In genomic region chr5:33049845-33050244, GRCh38 we compare ENCODE assay signal across 11 cellular contexts.
DNase-seq lines count a peak whose midpoint lies in the region; ATAC-seq and TF ChIP-seq lines count a peak whose summit lies in the region.
"Had no signal": no experiment of that assay in that cellular context is flagged by ENCODE, and none has a peak within 500 bp of the region (broad histone marks: within the 10 kb centered on the region; RNA-seq: fewer than 3 reads in every experiment).

No MANE protein-coding gene starts in this region.

- no peaks in the 10 kb centered on the region for H3K27me3 Mint-ChIP-seq in H9 (ENCODE audit: low read depth)

- H3K9ac ChIP-seq in HCT116 (ENCODE audit: low read length), result peak overlapping the region; percentile 38
- H3K9ac ChIP-seq in H9 (ENCODE audit: extremely low read depth, insufficient read length, low read length), result no peak overlapping the region
- H3K9ac ChIP-seq: parathyroid adenoma had no signal

- DNase-seq in HCT116 (ENCODE audit: low read depth, low spot score) (peak; percentile 78), SW480 (ENCODE audit: low spot score) (peak; percentile 26), fibroblast of the conjunctiva (ENCODE audit: low read depth) (peak; percentile 37), AML-193 (lab: John Stamatoyannopoulos, UW) (no peak), H9 (no peak)
- DNase-seq in stimulated activated effector memory CD8-positive, alpha-beta T cell treated with anti-CD3 and anti-CD28 coated beads, Interleukin-12 subunit alpha, Interleukin-12 subunit beta, amount 100 ng/mL, for 72 hours (ENCODE audit: low spot score in 2 of 2), result no peak
- DNase-seq in stimulated activated naive CD4-positive, alpha-beta T cell (lab: John Stamatoyannopoulos, UW), result no peak
- DNase-seq: colonic mucosa, left cardiac atrium, NCI-H2227 treated with DMSO at 0.1 percent for 48 hours had no signal

- no peak overlapping the region for H3K18ac ChIP-seq in H9 (ENCODE audit: insufficient read length, low read depth, low read length)

- no peak overlapping the region for H4K5ac ChIP-seq in H9 (ENCODE audit: insufficient read length, low read depth, low read length)

- peak; percentile 90 for ATAC-seq in HCT116
- peak; percentile 13 for ATAC-seq in stimulated activated effector memory CD8-positive, alpha-beta T cell treated with anti-CD3 and anti-CD28 coated beads, Interleukin-12 subunit alpha, Interleukin-12 subunit beta, amount 100 ng/mL, for 72 hours

- no CpG with 5 or more reads among the region's 2 CpGs for WGBS in H9 (ENCODE audit: extremely low coverage, insufficient read length, low lambda C conversion rate)

- no peak overlapping the region for H2BK5ac ChIP-seq in H9 (ENCODE audit: insufficient read length, low read length)

- H3K79me2 ChIP-seq in HCT116 (ENCODE audit: insufficient read depth, low read length) (no peaks in the 10 kb centered on the region), H9 (ENCODE audit: insufficient read depth, low read length) (no peaks in the 10 kb centered on the region)
- H3K79me2 ChIP-seq: parathyroid adenoma had no signal

- H2BK15ac ChIP-seq in H9 (ENCODE audit: low read depth, low read length), result no peak overlapping the region

- no peak for TF ChIP-seq POLR2A in HCT116 (IDR thresholded peaks at IDR 0.05; ENCODE audit: borderline replicate concordance, extremely low read depth, insufficient read depth, insufficient read length)

- no peak overlapping the region for H3K56ac ChIP-seq in H9 (ENCODE audit: insufficient read length, low read depth, low read length)

- H3K27ac Mint-ChIP-seq in stimulated activated effector memory CD8-positive, alpha-beta T cell treated with anti-CD3 and anti-CD28 coated beads, Interleukin-12 subunit alpha, Interleukin-12 subunit beta, amount 100 ng/mL, for 72 hours, result no peak overlapping the region
- H3K27ac Mint-ChIP-seq in H9, result no peak overlapping the region

- H3T11ph ChIP-seq in H9 (ENCODE audit: low read length), result no peak overlapping the region

- intact Hi-C loops in HCT116 (cut with micrococcal nuclease), result no loop called here

- no peak overlapping the region for H2BK12ac ChIP-seq in H9 (ENCODE audit: insufficient read length, low read depth, low read length)

- CTCF ChIA-PET in HCT116 (lab: Charles Lee), result no interaction called here

- H3K9me3 Mint-ChIP-seq in stimulated activated effector memory CD8-positive, alpha-beta T cell treated with anti-CD3 and anti-CD28 coated beads, Interleukin-12 subunit alpha, Interleukin-12 subunit beta, amount 100 ng/mL, for 72 hours, result peaks cover 8% of the 10 kb centered on the region
- peaks cover 15 to 19% of the 10 kb centered on the region in 2 experiments for H3K9me3 Mint-ChIP-seq in H9

- TF ChIP-seq CTCF in HCT116 (IDR thresholded peaks at IDR 0.05 in 2 of 3, conservative IDR thresholded peaks at IDR 0.05 in 1 of 3; ENCODE audit: borderline replicate concordance in 1 of 3, insufficient read depth in 1 of 3, low read depth in 2 of 3, low read length in 2 of 3) (no peak), H9 (conservative IDR thresholded peaks at IDR 0.05) (no peak)

- H2BK20ac ChIP-seq in H9 (ENCODE audit: low read depth, low read length, poor library complexity, severe bottlenecking), result no peak overlapping the region

- no peaks in the 10 kb centered on the region for H3K36me3 Mint-ChIP-seq in stimulated activated effector memory CD8-positive, alpha-beta T cell treated with anti-CD3 and anti-CD28 coated beads, Interleukin-12 subunit alpha, Interleukin-12 subunit beta, amount 100 ng/mL, for 72 hours
- peaks cover 0 to 14% (median 0%) of the 10 kb centered on the region in 3 experiments; a peak in 1 of 7 replicates for H3K36me3 Mint-ChIP-seq in H9 (ENCODE audit: insufficient read depth in 1 of 3, low read depth in 3 of 3)

- H3K9me2 ChIP-seq in HCT116 (ENCODE audit: insufficient read depth), result no peaks in the 10 kb centered on the region

- H3K23ac ChIP-seq in H9 (ENCODE audit: insufficient read length, low read depth, low read length), result no peak overlapping the region

- POLR2A ChIA-PET in HCT116 (lab: Charles Lee), result no interaction called here

- peak overlapping the region; percentile 41 to 53; a peak in 3 of 4 replicates for H3K4me3 ChIP-seq in HCT116 (replicated peaks in 1 of 2; ENCODE audit: low read depth in 1 of 2, low read length in 2 of 2)
- H3K4me3 ChIP-seq: colonic mucosa had no signal

- H3K4me2 ChIP-seq in HCT116 (ENCODE audit: low read length) (peak overlapping the region; percentile 77), H9 (ENCODE audit: insufficient read depth, insufficient read length, low read length) (no peak overlapping the region)

- H2BK120ac ChIP-seq in H9 (ENCODE audit: low read depth, low read length, poor library complexity, severe bottlenecking), result no peak overlapping the region

- no peak for TF ChIP-seq RAD21 in HCT116 (IDR thresholded peaks at IDR 0.05; ENCODE audit: low read depth)

- no peak overlapping the region for H4K8ac ChIP-seq in H9 (replicated peaks; ENCODE audit: insufficient read length, low read depth, low read length)

- no peak overlapping the region for H2AK5ac ChIP-seq in H9 (ENCODE audit: insufficient read length, low read length)

- H3K4me1 ChIP-seq in HCT116 (ENCODE audit: control insufficient read depth in 1 of 2, insufficient read depth in 2 of 2, low read length in 2 of 2) (peaks cover 9 to 34% of the 10 kb centered on the region in 2 experiments; a peak in 3 of 4 replicates), H9 (ENCODE audit: insufficient read depth, low read length) (no peaks in the 10 kb centered on the region)
- H3K4me1 ChIP-seq: colonic mucosa, parathyroid adenoma had no signal

- no peak overlapping the region for H3K14ac ChIP-seq in H9 (ENCODE audit: insufficient read depth, low read length)

- RAD21 ChIA-PET in HCT116 (lab: Charles Lee; ENCODE audit: low non-redundant PET in 1 of 2, low total read pairs in 2 of 2, uncharacterized antibody in 2 of 2, unreplicated experiment in 2 of 2), result no interaction called here

- H3K4ac ChIP-seq in H9 (ENCODE audit: low read depth, low read length), result no peak overlapping the region

- no peaks in the 10 kb centered on the region for H3K4me1 Mint-ChIP-seq in stimulated activated effector memory CD8-positive, alpha-beta T cell treated with anti-CD3 and anti-CD28 coated beads, Interleukin-12 subunit alpha, Interleukin-12 subunit beta, amount 100 ng/mL, for 72 hours
- H3K4me1 Mint-ChIP-seq in H9, result peaks cover 0 to 4% of the 10 kb centered on the region in 2 experiments; a peak in 1 of 4 replicates

- H3K27me3 ChIP-seq in HCT116 (ENCODE audit: insufficient read depth, low read length) (no peaks in the 10 kb centered on the region), H9 (ENCODE audit: insufficient read depth, low read length) (no peaks in the 10 kb centered on the region)
- H3K27me3 ChIP-seq: colonic mucosa had no signal

- no peaks in the 10 kb centered on the region for H3K79me1 ChIP-seq in H9 (ENCODE audit: insufficient read depth, low read depth, low read length, poor library complexity, severe bottlenecking)

- no peaks in the 10 kb centered on the region for H4K20me1 ChIP-seq in HCT116 (ENCODE audit: insufficient read depth)
- no peaks in the 10 kb centered on the region for H4K20me1 ChIP-seq in H9 (ENCODE audit: control insufficient read depth, insufficient read depth, insufficient read length)

- H2AFZ ChIP-seq in HCT116 (ENCODE audit: low read depth, low read length, poor library complexity, severe bottlenecking) (peak overlapping the region; percentile 62), H9 (ENCODE audit: low read length) (no peak overlapping the region)
- H2AFZ ChIP-seq: parathyroid adenoma had no signal

- BruUV-seq in HCT116 (replicated peaks; lab: Mats Ljungman, UMichigan), result no TSS peak

- no peak overlapping the region for H3K4me3 Mint-ChIP-seq in stimulated activated effector memory CD8-positive, alpha-beta T cell treated with anti-CD3 and anti-CD28 coated beads, Interleukin-12 subunit alpha, Interleukin-12 subunit beta, amount 100 ng/mL, for 72 hours
- no peak overlapping the region for H3K4me3 Mint-ChIP-seq in H9

- H4K91ac ChIP-seq in H9 (ENCODE audit: insufficient read length, low read depth, low read length), result no peak overlapping the region

- H3K27ac ChIP-seq in HCT116 (ENCODE audit: low read depth, low read length) (no peak overlapping the region; the same call in 1 of the 2 replicates), H9 (ENCODE audit: insufficient read length, low read depth, low read length) (no peak overlapping the region)
- H3K27ac ChIP-seq: colonic mucosa, parathyroid adenoma had no signal

- no peaks in the 10 kb centered on the region for H3K9me3 ChIP-seq in HCT116 (ENCODE audit: control insufficient read depth in 1 of 2, insufficient read depth in 1 of 2, low read depth in 1 of 2, low read length in 2 of 2)
- no peaks in the 10 kb centered on the region for H3K9me3 ChIP-seq in H9 (ENCODE audit: control insufficient read depth, low read depth, low read length)
- H3K9me3 ChIP-seq: colonic mucosa had no signal

- H3K36me3 ChIP-seq in HCT116 (ENCODE audit: control insufficient read depth in 1 of 2, insufficient read depth in 2 of 2, low read length in 2 of 2), result no peaks in the 10 kb centered on the region
- H3K36me3 ChIP-seq: colonic mucosa had no signal

- no peaks in the 10 kb centered on the region for H3K23me2 ChIP-seq in H9 (ENCODE audit: insufficient read length, low read depth, low read length, poor library complexity, severe bottlenecking)

TF ChIP-seq in HCT116, 20 proteins besides CTCF, POLR2A, EP300 and RAD21 (continues in another document):
- TF ChIP-seq POLR2AphosphoS5 (IDR thresholded peaks at IDR 0.05; ENCODE audit: low read depth, low read length), result no peak
- peak; percentile 21; the same call in 1 of the 2 replicates for TF ChIP-seq CBX3 (IDR thresholded peaks at IDR 0.05; ENCODE audit: low read depth)
- no peak for TF ChIP-seq ELF1 (IDR thresholded peaks at IDR 0.05; ENCODE audit: borderline replicate concordance, low read depth)
- no peak for TF ChIP-seq MAX (IDR thresholded peaks at IDR 0.05)
- peak; percentile 22 for TF ChIP-seq TCF7L2 (IDR thresholded peaks at IDR 0.05; ENCODE audit: borderline replicate concordance, extremely low read depth, insufficient read depth, insufficient read length)
- no peak for TF ChIP-seq EZH2phosphoT487 (IDR thresholded peaks at IDR 0.05; ENCODE audit: borderline replicate concordance)
- TF ChIP-seq, protein P1, sequence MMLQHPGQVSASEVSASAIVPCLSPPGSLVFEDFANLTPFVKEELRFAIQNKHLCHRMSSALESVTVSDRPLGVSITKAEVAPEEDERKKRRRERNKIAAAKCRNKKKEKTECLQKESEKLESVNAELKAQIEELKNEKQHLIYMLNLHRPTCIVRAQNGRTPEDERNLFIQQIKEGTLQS (IDR thresholded peaks at IDR 0.05), result no peak

Comparison
In these comparisons a context has a peak if more than half of its experiments do, and no peak if none do; other contexts are left out.
1. DNase-seq: peak in HCT116 (single experiment), SW480 (single experiment) and fibroblast of the conjunctiva (single experiment); none in stimulated activated effector memory CD8-positive, alpha-beta T cell treated with anti-CD3 and anti-CD28 coated beads, Interleukin-12 subunit alpha, Interleukin-12 subunit beta, amount 100 ng/mL, for 72 hours (0 of 2), AML-193 (0 of 2), stimulated activated naive CD4-positive, alpha-beta T cell (0 of 6) and H9 (single experiment).